11 cellular contexts compared by ENCODE assay signal in the genomic region with DNA sequence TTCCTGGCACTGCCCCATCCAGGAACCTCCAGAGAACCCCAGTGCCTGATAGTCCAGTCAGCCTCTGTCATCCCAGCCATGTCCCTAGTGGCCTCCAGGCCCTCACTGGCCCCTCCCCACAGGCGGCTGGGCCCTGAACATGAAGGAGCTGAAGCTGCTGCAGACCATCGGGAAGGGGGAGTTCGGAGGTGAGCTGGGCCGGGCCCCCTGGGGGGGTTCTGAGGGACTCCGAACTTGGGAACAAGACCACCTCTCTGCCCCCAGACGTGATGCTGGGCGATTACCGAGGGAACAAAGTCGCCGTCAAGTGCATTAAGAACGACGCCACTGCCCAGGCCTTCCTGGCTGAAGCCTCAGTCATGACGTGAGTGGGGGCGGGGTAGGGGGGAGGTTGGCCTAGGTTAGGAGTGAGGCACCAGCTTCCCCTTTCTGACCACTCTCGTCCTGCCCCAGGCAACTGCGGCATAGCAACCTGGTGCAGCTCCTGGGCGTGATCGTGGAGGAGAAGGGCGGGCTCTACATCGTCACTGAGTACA. TPM values are rescaled to one million over a fixed set of nuclear protein-coding genes. Genes with fewer than 3 reads are reported as not detected.
DNase-seq lines count a peak whose midpoint lies in the region; ATAC-seq and TF ChIP-seq lines count a peak whose summit lies in the region.
"Had no signal": no experiment of that assay in that cellular context is flagged by ENCODE, and none has a peak within 500 bp of the region (broad histone marks: within the 10 kb centered on the region; RNA-seq: fewer than 3 reads in every experiment).

No MANE protein-coding gene starts in this region.

- no peak for TF ChIP-seq CTCF in transverse colon (IDR thresholded peaks at IDR 0.05)

- 79 to 86% methylated on average over 19 to 20 of the region's 20 CpGs for WGBS in esophagus, 2 donors
- WGBS in transverse colon (ENCODE audit: low coverage in 1 of 2), 2 donors, result 66% methylated on average over 18 of the region's 20 CpGs; no CpG with 5 or more reads in 1 of the 2 donors

- intact Hi-C loops in left ventricle myocardium superior (cut with micrococcal nuclease), result no loop called here
- intact Hi-C loops in cardiac septum (cut with DNase I), result loop anchor here (1.0 to 2.0 kb wide), 2 partner anchors 20 to 29 kb away; no protein-coding TSS in a partner anchor
- intact Hi-C loops in transverse colon (cut with DNase I; ENCODE audit: low total_unique reads), result loop anchor here (2.0 kb wide), 1 partner anchor 30 kb away; no protein-coding TSS in a partner anchor
- intact Hi-C loops in head of caudate nucleus (cut with DNase I), result no loop called here

- in situ Hi-C loops in transverse colon (cut with MboI; ENCODE audit: low pct_ligation_motif_present in 1 of 4, low pct_unique_long_range_greater_than_20kb in 1 of 4, low sequenced_read_pairs in 3 of 4), result no loop called here

- no peak for TF ChIP-seq EP300 in transverse colon (IDR thresholded peaks at IDR 0.05; ENCODE audit: low read depth)

- H3K36me3 ChIP-seq in esophagus (ENCODE audit: control insufficient read depth in 2 of 2, insufficient read depth in 2 of 2, low read length in 1 of 2), result peaks cover 14 to 53% of the 10 kb centered on the region in 2 donors
- H3K36me3 ChIP-seq in transverse colon, result peaks cover 0 to 14% (median 6%) of the 10 kb centered on the region in 4 donors
- H3K36me3 ChIP-seq: uterus had no signal

- H3K27ac ChIP-seq in esophagus (ENCODE audit: low read depth in 2 of 2, low read length in 1 of 2) (peak overlapping the region; percentile 13 to 42), transverse colon (peak overlapping the region; percentile 17 to 79 (median 48))
- H3K27ac ChIP-seq: uterus had no signal

- no peak overlapping the region for H3K4me3 ChIP-seq in esophagus (ENCODE audit: low read depth in 1 of 2, low read length in 2 of 2)
- H3K4me3 ChIP-seq in transverse colon, result no peak overlapping the region
- H3K4me3 ChIP-seq: uterus had no signal

- H3K27me3 ChIP-seq in esophagus (ENCODE audit: control insufficient read depth in 1 of 2, insufficient read depth in 2 of 2, low read length in 2 of 2) (no peaks in the 10 kb centered on the region), transverse colon (no peaks in the 10 kb centered on the region)
- H3K27me3 ChIP-seq: uterus had no signal

- H3K9me3 ChIP-seq in esophagus (ENCODE audit: control insufficient read depth in 2 of 2, insufficient read depth in 1 of 2, low read depth in 1 of 2, low read length in 1 of 2) (no peaks in the 10 kb centered on the region), transverse colon (no peaks in the 10 kb centered on the region)
- H3K9me3 ChIP-seq: uterus had no signal

- ATAC-seq in left ventricle myocardium superior, result no peak

- TF ChIP-seq POLR2A in transverse colon (IDR thresholded peaks at IDR 0.05), result no peak

- peak; percentile 38 for DNase-seq in left ventricle myocardium superior
- no peak for DNase-seq in cardiac septum (ENCODE audit: low spot score)
- DNase-seq in SKM-1 (lab: John Stamatoyannopoulos, UW; ENCODE audit: unreplicated experiment), result peak; percentile 55
- no peak for DNase-seq in transverse colon
- DNase-seq in head of caudate nucleus, result no peak
- DNase-seq in NCI-H1048 (lab: John Stamatoyannopoulos, UW), result no peak
- no peak for DNase-seq in SIG-M5 treated with dmso at 0.1 percent for 504 hours (lab: John Stamatoyannopoulos, UW; ENCODE audit: unreplicated experiment)
- DNase-seq: SHP77 had no signal

- peaks cover 3 to 26% of the 10 kb centered on the region in 2 donors for H3K4me1 ChIP-seq in esophagus (ENCODE audit: control insufficient read depth in 2 of 2, insufficient read depth in 2 of 2, low read length in 1 of 2)
- peaks cover 10 to 34% (median 19%) of the 10 kb centered on the region in 4 donors for H3K4me1 ChIP-seq in transverse colon
- H3K4me1 ChIP-seq: uterus had no signal

RNA-seq across cellular contexts. Expression of a gene that starts 12.0 kb away (rescaled TPM):
- total RNA-seq in left ventricle myocardium superior (23.5 TPM), cardiac septum (7.9 TPM), transverse colon (10 to 100 TPM in 1 of 4 donors, not detected in 3; 20.2 TPM)
- under 1 TPM; 0.27 to 0.61 TPM for polyA plus RNA-seq in esophagus

RNA-seq across cellular contexts. Expression of a gene that starts 18.7 kb away (rescaled TPM):
- total RNA-seq in left ventricle myocardium superior (45.8 TPM), cardiac septum (29.5 TPM), transverse colon (100 to 1,000 TPM in 1 of 4 donors, 10 to 100 TPM in 3; 59.7 to 176 (median 73.4) TPM)
- polyA plus RNA-seq in esophagus, result 10 to 100 TPM; 79.2 to 96.8 TPM

RNA-seq across cellular contexts. Expression of a gene that starts 25.8 kb away (rescaled TPM):
- total RNA-seq in left ventricle myocardium superior (4.1 TPM), cardiac septum (0.67 TPM), transverse colon (not detected)
- 1 to 10 TPM in 1 of 2 donors, under 1 TPM in 1; 0.48 to 1.2 TPM for polyA plus RNA-seq in esophagus
- total RNA-seq: uterus had no signal

RNA-seq across cellular contexts. Expression of a gene that starts 42.3 kb away (rescaled TPM):
- 47.5 TPM for total RNA-seq in left ventricle myocardium superior
- total RNA-seq in cardiac septum, result 25.6 TPM
- 100 to 1,000 TPM in 1 of 2 donors, 10 to 100 TPM in 1; 68.8 to 143 TPM for polyA plus RNA-seq in esophagus
- 100 to 1,000 TPM; 138 to 473 (median 312) TPM for total RNA-seq in transverse colon

RNA-seq across cellular contexts. Expression of a gene that starts 52.0 kb away (rescaled TPM):
- total RNA-seq in left ventricle myocardium superior (not detected), cardiac septum (not detected), transverse colon (not detected)
- under 1 TPM in 1 of 2 donors, not detected in 1; 0.06 TPM for polyA plus RNA-seq in esophagus
- total RNA-seq: activated T-helper 2 cell treated with anti-CD3 and anti-CD28 coated beads, Interferon-gamma antibody, Interleukin-2, Interleukin-4, amounts not matched to agents 10 μg/mL and 5 μg/mL and 100 μg/mL, durations not matched to agents 14 hours and 24 hours and 36 hours; uterus had no signal

Comparison
In these comparisons a context has a peak if more than half of its experiments do, and no peak if none do; other contexts are left out.
1. DNase-seq: peak in left ventricle myocardium superior (single experiment) and SKM-1 (single experiment); none in cardiac septum (single experiment), transverse colon (single experiment), head of caudate nucleus (0 of 42), NCI-H1048 (single experiment) and SIG-M5 treated with dmso at 0.1 percent for 504 hours (single experiment).
2. intact Hi-C loops: an anchor here in cardiac septum (1.0 to 2.0 kb wide) and transverse colon (2.0 kb wide); none called in left ventricle myocardium superior and head of caudate nucleus.